Comparison of ENCODE assay signal across 1 cellular context in the genomic region with DNA sequence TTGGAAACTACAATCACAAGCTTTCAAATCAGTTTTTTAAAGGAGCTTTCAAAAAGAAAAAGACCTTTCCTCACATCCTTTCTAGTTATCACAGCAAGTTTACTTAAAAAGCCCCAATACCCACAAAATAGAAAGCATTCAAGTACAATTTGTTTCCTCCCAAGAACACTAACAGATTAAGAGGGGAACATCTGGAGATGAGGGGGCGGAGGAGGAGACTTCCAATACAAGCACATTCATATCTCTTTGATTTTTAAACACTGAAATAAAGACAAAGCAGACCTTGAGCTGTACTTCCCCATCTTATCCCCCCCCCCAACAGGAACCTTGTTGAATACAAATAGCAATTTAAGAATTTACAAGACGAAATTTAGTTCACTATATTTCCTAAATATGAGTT.
TF ChIP-seq lines count a peak whose summit lies in the region.

No MANE protein-coding gene starts in this region.

TF ChIP-seq in IMR-90, 13 proteins besides CTCF, POLR2A, EP300 and RAD21 (continued from another document):
- TF ChIP-seq, protein P1, sequence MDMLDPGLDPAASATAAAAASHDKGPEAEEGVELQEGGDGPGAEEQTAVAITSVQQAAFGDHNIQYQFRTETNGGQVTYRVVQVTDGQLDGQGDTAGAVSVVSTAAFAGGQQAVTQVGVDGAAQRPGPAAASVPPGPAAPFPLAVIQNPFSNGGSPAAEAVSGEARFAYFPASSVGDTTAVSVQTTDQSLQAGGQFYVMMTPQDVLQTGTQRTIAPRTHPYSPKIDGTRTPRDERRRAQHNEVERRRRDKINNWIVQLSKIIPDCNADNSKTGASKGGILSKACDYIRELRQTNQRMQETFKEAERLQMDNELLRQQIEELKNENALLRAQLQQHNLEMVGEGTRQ (IDR thresholded peaks at IDR 0.05; ENCODE audit: low read depth, low read length) = no peak
- TF ChIP-seq FOS (IDR thresholded peaks at IDR 0.05; ENCODE audit: low read depth, low read length) = no peak
- TF ChIP-seq SMC3 (IDR thresholded peaks at IDR 0.05; ENCODE audit: low read depth, low read length) = no peak
- no peak for TF ChIP-seq CHD1 (IDR thresholded peaks at IDR 0.05; ENCODE audit: low read depth, low read length)
